18 cellular contexts compared by ENCODE assay signal in the genomic region with DNA sequence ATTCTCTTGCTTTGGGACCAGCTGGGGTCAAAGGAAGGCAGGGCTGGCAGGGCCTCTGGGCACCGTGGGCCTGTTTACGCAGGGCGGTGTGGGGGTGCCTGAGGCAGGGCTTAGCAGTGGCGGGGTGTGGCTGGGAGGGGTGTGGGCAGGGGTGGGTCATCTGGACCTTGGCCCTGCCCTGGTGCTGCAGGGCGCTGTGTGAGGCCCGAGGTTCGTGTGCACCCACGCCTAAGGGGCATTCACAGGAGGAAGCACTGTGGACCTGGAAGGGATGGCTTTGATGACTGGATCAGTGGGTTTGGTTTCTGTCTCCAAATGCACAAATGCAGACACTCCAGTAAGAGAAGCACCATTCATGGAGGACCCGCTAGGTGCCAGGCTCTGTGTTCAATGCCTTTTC. TPM values are rescaled to one million over a fixed set of nuclear protein-coding genes. Genes with fewer than 3 reads are reported as not detected.
A peak's percentile ranks its signal among the peaks of the same experiment; 100 is the strongest.
DNase-seq lines count a peak whose midpoint lies in the region; ATAC-seq, FAIRE-seq and TF ChIP-seq lines count a peak whose summit lies in the region.
"Had no signal": no experiment of that assay in that cellular context is flagged by ENCODE, and none has a peak within 500 bp of the region (broad histone marks: within the 10 kb centered on the region; RNA-seq: fewer than 3 reads in every experiment).

No MANE protein-coding gene starts in this region.

- no TSS peak for BruUV-seq in HepG2 (replicated peaks; lab: Mats Ljungman, UMichigan)

- H2BK12ac ChIP-seq in trophoblast cell (ENCODE audit: low read length) = peak overlapping the region; percentile 76

- no peak overlapping the region for H3K23ac ChIP-seq in trophoblast cell (ENCODE audit: low read length)

- no peak for TF ChIP-seq EP300 in HepG2 (IDR thresholded peaks at IDR 0.05; ENCODE audit: low read depth in 2 of 2, low read length in 2 of 2)
- no peak for TF ChIP-seq EP300 in HepG2 (CRISPR knock-in tag; IDR thresholded peaks at IDR 0.05; ENCODE audit: borderline replicate concordance)

- H3K79me1 ChIP-seq in trophoblast cell (ENCODE audit: low read length) = peaks cover 19% of the 10 kb centered on the region

- no peak overlapping the region for H3K4me3 Mint-ChIP-seq in activated T-cell treated with anti-CD3 and anti-CD28 coated beads, Interleukin-2, amount 50 U/mL, for 72 hours
- H3K4me3 Mint-ChIP-seq: CD8-positive, alpha-beta memory T cell had no signal

- TF ChIP-seq POLR2A in HepG2 (IDR thresholded peaks at IDR 0.05; ENCODE audit: insufficient read depth in 1 of 2, low read depth in 2 of 2, low read length in 2 of 2) = no peak
- TF ChIP-seq POLR2A in right lobe of liver (IDR thresholded peaks at IDR 0.05) = no peak

- H4K20me1 ChIP-seq in HepG2 (ENCODE audit: insufficient read depth, low read length) (no peaks in the 10 kb centered on the region), Karpas-422 (ENCODE audit: insufficient read depth, low read depth, low read length) (no peaks in the 10 kb centered on the region)
- H4K20me1 ChIP-seq: BLaER1 had no signal

- H3K27me3 ChIP-seq in HepG2 (ENCODE audit: control insufficient read depth in 1 of 2, insufficient read depth in 2 of 2, low read length in 2 of 2) (peaks cover 2 to 38% of the 10 kb centered on the region in 2 experiments; a peak in 3 of 5 replicates), right lobe of liver (no peaks in the 10 kb centered on the region), layer of hippocampus (ENCODE audit: control insufficient read depth, insufficient read depth, low read length) (no peaks in the 10 kb centered on the region), trophoblast cell (ENCODE audit: insufficient read depth, low read length) (no peaks in the 10 kb centered on the region), Karpas-422 (ENCODE audit: low read length) (no peaks in the 10 kb centered on the region)
- H3K27me3 ChIP-seq: BLaER1 had no signal

- CTCF ChIA-PET in HepG2 (lab: Yijun Ruan, JAX; ENCODE audit: low intra/inter-chr PET ratio, low total read pairs) = no interaction called here

- TF ChIP-seq CTCF in HepG2 (CRISPR knock-in tag; IDR thresholded peaks at IDR 0.05) (no peak), right lobe of liver (IDR thresholded peaks at IDR 0.05) (no peak)

- H3K4ac ChIP-seq in trophoblast cell (ENCODE audit: low read depth, low read length) = no peak overlapping the region

- H3K36me3 ChIP-seq in HepG2 (replicated peaks in 1 of 2; ENCODE audit: control insufficient read depth in 1 of 2, insufficient read depth in 2 of 2, low read length in 2 of 2) (no peaks in the 10 kb centered on the region), right lobe of liver (no peaks in the 10 kb centered on the region), trophoblast cell (ENCODE audit: control insufficient read depth in 1 of 2, insufficient read depth in 2 of 2, low read length in 2 of 2) (no peaks in the 10 kb centered on the region), Karpas-422 (ENCODE audit: insufficient read depth, low read length) (no peaks in the 10 kb centered on the region)
- H3K36me3 ChIP-seq: BLaER1 had no signal

- H2BK120ac ChIP-seq in trophoblast cell (ENCODE audit: insufficient read depth, low read length, poor library complexity) = peak overlapping the region; percentile 70

- POLR2A ChIA-PET in HepG2 (lab: Yijun Ruan, JAX) = no interaction called here

- peak overlapping the region; percentile 46 for H3K14ac ChIP-seq in trophoblast cell (ENCODE audit: low read length)

- TF ChIP-seq RAD21 in HepG2 (CRISPR knock-in tag; IDR thresholded peaks at IDR 0.05) = no peak

- H3K9me3 Mint-ChIP-seq in activated T-cell treated with anti-CD3 and anti-CD28 coated beads, Interleukin-2, amount 50 U/mL, for 72 hours = no peaks in the 10 kb centered on the region
- H3K9me3 Mint-ChIP-seq: CD8-positive, alpha-beta memory T cell had no signal

- H3K4me1 ChIP-seq in HepG2 (ENCODE audit: insufficient read depth, low read length) = peaks cover 7% of the 10 kb centered on the region; the same call in 1 of the 2 replicates
- H3K4me1 ChIP-seq in right lobe of liver = no peaks in the 10 kb centered on the region
- peaks cover 12 to 16% of the 10 kb centered on the region in 2 experiments for H3K4me1 ChIP-seq in trophoblast cell (ENCODE audit: control insufficient read depth in 1 of 2, insufficient read depth in 2 of 2, low read length in 2 of 2)
- H3K4me1 ChIP-seq in Karpas-422 (ENCODE audit: low read length) = no peaks in the 10 kb centered on the region
- H3K4me1 ChIP-seq: BLaER1 had no signal

- H3K4me1 Mint-ChIP-seq in activated T-cell treated with anti-CD3 and anti-CD28 coated beads, Interleukin-2, amount 50 U/mL, for 72 hours (ENCODE audit: low read depth) = no peaks in the 10 kb centered on the region
- H3K4me1 Mint-ChIP-seq: CD8-positive, alpha-beta memory T cell had no signal

- H4K91ac ChIP-seq in trophoblast cell (ENCODE audit: low read depth, low read length) = peak overlapping the region; percentile 72

- H3K18ac ChIP-seq in trophoblast cell (ENCODE audit: low read length) = no peak overlapping the region

- H3K4me2 ChIP-seq in HepG2 (ENCODE audit: low read depth, low read length) (no peak overlapping the region), trophoblast cell (ENCODE audit: low read length) (no peak overlapping the region), Karpas-422 (ENCODE audit: low read depth, low read length, poor library complexity, severe bottlenecking) (no peak overlapping the region)
- H3K4me2 ChIP-seq: BLaER1 had no signal

- no peak overlapping the region for H4K12ac ChIP-seq in trophoblast cell (ENCODE audit: low read depth, low read length)

- no peak overlapping the region for H2AK5ac ChIP-seq in trophoblast cell (ENCODE audit: low read length)

- DNase-seq in HepG2 (ENCODE audit: low spot score) (no peak), right lobe of liver (no peak), trophoblast cell (no peak), Karpas-422 (no peak), nucleus accumbens (lab: John Stamatoyannopoulos, UW) (no peak)
- DNase-seq in activated T-cell treated with anti-CD3 and anti-CD28 coated beads, Interleukin-2, amount 50 U/mL, for 72 hours = no peak
- DNase-seq: 8988T; CD8-positive, alpha-beta memory T cell; DMS 273 treated with DMSO at 0.1 percent for 48 hours; EL; NCI-H1048; NCI-H1694; NCI-H345; PC-3 had no signal

- no peaks in the 10 kb centered on the region for H3K79me2 ChIP-seq in HepG2 (ENCODE audit: insufficient read depth, low read length)
- H3K79me2 ChIP-seq in trophoblast cell (ENCODE audit: control insufficient read depth, insufficient read depth, low read length, poor library complexity) = no peaks in the 10 kb centered on the region
- no peaks in the 10 kb centered on the region for H3K79me2 ChIP-seq in Karpas-422 (ENCODE audit: low read length)

- intact Hi-C loops in HepG2 (cut with micrococcal nuclease; ENCODE audit: unreplicated experiment) = no loop called here
- intact Hi-C loops in right lobe of liver (cut with DNase I) = no loop called here

- no peaks in the 10 kb centered on the region for H3K36me3 Mint-ChIP-seq in activated T-cell treated with anti-CD3 and anti-CD28 coated beads, Interleukin-2, amount 50 U/mL, for 72 hours (ENCODE audit: insufficient read depth in 2 of 2)
- H3K36me3 Mint-ChIP-seq: CD8-positive, alpha-beta memory T cell had no signal

- H3K4me3 ChIP-seq in HepG2 (replicated peaks in 1 of 3; ENCODE audit: insufficient read depth in 1 of 3, low read depth in 2 of 3, low read length in 3 of 3) (no peak overlapping the region), right lobe of liver (no peak overlapping the region), trophoblast cell (ENCODE audit: low read depth, low read length) (peak overlapping the region; percentile 39), Karpas-422 (ENCODE audit: low read length) (no peak overlapping the region)
- H3K4me3 ChIP-seq: BLaER1 had no signal

- WGBS in HepG2 (ENCODE audit: low lambda C conversion rate) = 48% methylated on average over 8 of the region's 9 CpGs
- WGBS in right lobe of liver (ENCODE audit: insufficient coverage, low coverage, low lambda C conversion rate, missing lambda C conversion rate) = 20% methylated on average over 1 of the region's 9 CpGs
- no CpG with 5 or more reads among the region's 9 CpGs for WGBS in trophoblast cell (ENCODE audit: extremely low coverage, insufficient coverage, insufficient read length)

- H3K27ac Mint-ChIP-seq in activated T-cell treated with anti-CD3 and anti-CD28 coated beads, Interleukin-2, amount 50 U/mL, for 72 hours = no peak overlapping the region

- no peaks in the 10 kb centered on the region for H3K27me3 Mint-ChIP-seq in activated T-cell treated with anti-CD3 and anti-CD28 coated beads, Interleukin-2, amount 50 U/mL, for 72 hours (ENCODE audit: low read depth)

- H3K9me3 ChIP-seq in HepG2 (ENCODE audit: low read length) (no peaks in the 10 kb centered on the region), right lobe of liver (no peaks in the 10 kb centered on the region), trophoblast cell (ENCODE audit: insufficient read depth, low read depth, low read length) (no peaks in the 10 kb centered on the region), Karpas-422 (ENCODE audit: low read length) (no peaks in the 10 kb centered on the region)
- H3K9me3 ChIP-seq: BLaER1 had no signal

- FAIRE-seq in HepG2 (lab: Jason Lieb, UNC) = no peak
- FAIRE-seq: HTR-8/SVneo had no signal

- ATAC-seq in HepG2 (peak; percentile 36), right lobe of liver (no peak), GM21390 (IDR thresholded peaks at IDR 0.05; ENCODE audit: unreplicated experiment) (no peak)
- no peak for ATAC-seq in activated T-cell treated with anti-CD3 and anti-CD28 coated beads, Interleukin-2, amount 50 U/mL, for 72 hours (replicated peaks in 1 of 2)
- ATAC-seq: PC-3 had no signal

- in situ Hi-C loops in HepG2 (cut with HindIII; ENCODE audit: extremely low pct_ligation_motif_present, low pct_unique_long_range_greater_than_20kb) = no loop called here

- H3K9ac ChIP-seq in HepG2 (ENCODE audit: insufficient read depth, low read depth, low read length) (no peak overlapping the region), trophoblast cell (ENCODE audit: low read length) (no peak overlapping the region), Karpas-422 (ENCODE audit: low read length) (no peak overlapping the region)
- H3K9ac ChIP-seq: BLaER1 had no signal

- H2AFZ ChIP-seq in HepG2 (ENCODE audit: low read length) (no peak overlapping the region), trophoblast cell (ENCODE audit: insufficient read depth, low read length, poor library complexity) (no peak overlapping the region), Karpas-422 (ENCODE audit: low read length) (no peak overlapping the region)

- H4K8ac ChIP-seq in trophoblast cell (ENCODE audit: low read depth, low read length) = no peak overlapping the region

- no peaks in the 10 kb centered on the region for H3K9me2 ChIP-seq in Karpas-422 (replicated peaks; ENCODE audit: insufficient read depth, low read length)

- H3K27ac ChIP-seq in HepG2 (ENCODE audit: extremely low read length, insufficient read depth, low read length) (no peak overlapping the region), right lobe of liver (no peak overlapping the region), layer of hippocampus (ENCODE audit: low read depth, low read length) (peak overlapping the region; percentile 52), trophoblast cell (ENCODE audit: low read depth, low read length) (no peak overlapping the region), Karpas-422 (ENCODE audit: low read length) (no peak overlapping the region)
- H3K27ac ChIP-seq: BLaER1 had no signal

- no peak overlapping the region for H2BK5ac ChIP-seq in trophoblast cell (ENCODE audit: low read depth, low read length, poor library complexity)

RNA-seq across cellular contexts. Expression of gene BCO1, which starts 37.3 kb away (rescaled TPM):
- total RNA-seq in HepG2 (2016; rRNA removed; fragmentation: Illumina TruSeq; extraction: Trizol) (0.11 TPM in 1 of 2 replicates, not detected in the other), right lobe of liver (under 1 TPM in 5 of 6 experiments, not detected in 1; 0.11 to 0.55 (median 0.31) TPM)
- total RNA-seq in HepG2 (2016; cell fraction: cytosol; rRNA removed; fragmentation: Illumina TruSeq; extraction: Trizol; ENCODE audit: low read depth) = not detected in 2 replicates
- total RNA-seq in HepG2 (2016; cell fraction: insoluble cytoplasmic fraction; rRNA removed; fragmentation: Illumina TruSeq; extraction: Trizol) = 0.09 and 0.21 TPM in 2 replicates
- total RNA-seq in HepG2 (2016; cell fraction: membrane; rRNA removed; fragmentation: Illumina TruSeq; extraction: Trizol) = not detected in 2 replicates
- total RNA-seq in HepG2 (2016; cell fraction: nucleus; rRNA removed; fragmentation: Illumina TruSeq; extraction: Trizol) = not detected in 2 replicates
- polyA plus RNA-seq in HepG2 (2011; rRNA removed) = not detected in 2 replicates
- polyA plus RNA-seq in HepG2 (2011; cell fraction: cytosol; rRNA removed) = 0.08 TPM in 1 of 2 replicates, not detected in the other
- not detected in 2 replicates for polyA plus RNA-seq in HepG2 (2011; cell fraction: nucleus; rRNA removed)
- 0.17 TPM in 1 of 2 replicates, not detected in the other for polyA plus RNA-seq in HepG2 (2012)
- polyA plus RNA-seq in HepG2 (2016; cell fraction: cytosol; fragmentation: Illumina TruSeq; extraction: Trizol; ENCODE audit: low read depth) = 0.07 and 0.12 TPM in 2 replicates
- polyA plus RNA-seq in HepG2 (2016; cell fraction: insoluble cytoplasmic fraction; fragmentation: Illumina TruSeq; extraction: Trizol; ENCODE audit: low read depth) = 0.20 TPM in 1 of 2 replicates, not detected in the other
- 0.17 TPM in 1 of 2 replicates, not detected in the other for polyA plus RNA-seq in HepG2 (2016; cell fraction: membrane; fragmentation: Illumina TruSeq; extraction: Trizol; ENCODE audit: low read depth)
- not detected in 2 replicates for polyA plus RNA-seq in HepG2 (2016; cell fraction: nucleus; fragmentation: Illumina TruSeq; extraction: Trizol; ENCODE audit: insufficient read depth, low read depth)
- polyA minus RNA-seq in HepG2 (2011; rRNA and poly(A)+ RNA removed; ENCODE audit: low replicate concordance) = not detected in 2 replicates
- polyA minus RNA-seq in HepG2 (2011; cell fraction: cytosol; rRNA and poly(A)+ RNA removed) = not detected in 2 replicates
- not detected in 2 replicates for polyA minus RNA-seq in HepG2 (2011; cell fraction: nucleus; rRNA and poly(A)+ RNA removed)
- polyA plus RNA-seq in trophoblast cell (2013) = 0.01 TPM in 1 of 2 replicates, not detected in the other
- not detected for total RNA-seq in activated T-cell treated with anti-CD3 and anti-CD28 coated beads, Interleukin-2, amount 50 U/mL, for 72 hours
- not detected in 2 replicates for total RNA-seq in Karpas-422 (2014; rRNA removed; shearing (Covaris generic); ENCODE audit: low replicate concordance)
- total RNA-seq: CD8-positive, alpha-beta memory T cell; PC-3 had no signal
- polyA plus RNA-seq: CD8-positive, alpha-beta memory T cell had no signal

RNA-seq across cellular contexts. Expression of gene GAN, which starts 39.0 kb away (rescaled TPM):
- total RNA-seq in HepG2 (2016; rRNA removed; fragmentation: Illumina TruSeq; extraction: Trizol) = 11.0 and 16.3 TPM in 2 replicates
- total RNA-seq in HepG2 (2016; cell fraction: cytosol; rRNA removed; fragmentation: Illumina TruSeq; extraction: Trizol; ENCODE audit: low read depth) = 7.3 and 9.7 TPM in 2 replicates
- total RNA-seq in HepG2 (2016; cell fraction: insoluble cytoplasmic fraction; rRNA removed; fragmentation: Illumina TruSeq; extraction: Trizol) = 9.7 and 16.1 TPM in 2 replicates
- 7.4 and 9.8 TPM in 2 replicates for total RNA-seq in HepG2 (2016; cell fraction: membrane; rRNA removed; fragmentation: Illumina TruSeq; extraction: Trizol)
- 12.2 and 12.6 TPM in 2 replicates for total RNA-seq in HepG2 (2016; cell fraction: nucleus; rRNA removed; fragmentation: Illumina TruSeq; extraction: Trizol)
- polyA plus RNA-seq in HepG2 (2011; rRNA removed) = 2.9 and 4.3 TPM in 2 replicates
- polyA plus RNA-seq in HepG2 (2011; cell fraction: cytosol; rRNA removed) = 1.5 and 2.5 TPM in 2 replicates
- polyA plus RNA-seq in HepG2 (2011; cell fraction: nucleus; rRNA removed) = 3.2 and 3.8 TPM in 2 replicates
- 1.7 and 2.1 TPM in 2 replicates for polyA plus RNA-seq in HepG2 (2012)
- 0.36 TPM in 2 replicates for polyA plus RNA-seq in HepG2 (2016; cell fraction: cytosol; fragmentation: Illumina TruSeq; extraction: Trizol; ENCODE audit: low read depth)
- polyA plus RNA-seq in HepG2 (2016; cell fraction: insoluble cytoplasmic fraction; fragmentation: Illumina TruSeq; extraction: Trizol; ENCODE audit: low read depth) = 4.0 and 4.5 TPM in 2 replicates
- 0.64 and 0.81 TPM in 2 replicates for polyA plus RNA-seq in HepG2 (2016; cell fraction: membrane; fragmentation: Illumina TruSeq; extraction: Trizol; ENCODE audit: low read depth)
- 4.2 and 4.3 TPM in 2 replicates for polyA plus RNA-seq in HepG2 (2016; cell fraction: nucleus; fragmentation: Illumina TruSeq; extraction: Trizol; ENCODE audit: insufficient read depth, low read depth)
- 11.7 and 21.3 TPM in 2 replicates for polyA minus RNA-seq in HepG2 (2011; rRNA and poly(A)+ RNA removed; ENCODE audit: low replicate concordance)
- polyA minus RNA-seq in HepG2 (2011; cell fraction: cytosol; rRNA and poly(A)+ RNA removed) = 9.4 and 14.7 TPM in 2 replicates
- polyA minus RNA-seq in HepG2 (2011; cell fraction: nucleus; rRNA and poly(A)+ RNA removed) = 18.4 and 20.1 TPM in 2 replicates
- 1 to 10 TPM; 2.2 to 4.1 (median 3.4) TPM for total RNA-seq in right lobe of liver
- 13.0 and 13.8 TPM in 2 replicates for polyA plus RNA-seq in trophoblast cell (2013)
- 10 to 100 TPM; 21.6 to 22.0 TPM for total RNA-seq in activated T-cell treated with anti-CD3 and anti-CD28 coated beads, Interleukin-2, amount 50 U/mL, for 72 hours
- total RNA-seq in Karpas-422 (2014; rRNA removed; shearing (Covaris generic); ENCODE audit: low replicate concordance) = 5.3 and 9.6 TPM in 2 replicates
